9 cellular contexts compared by ENCODE assay signal in the genomic region with DNA sequence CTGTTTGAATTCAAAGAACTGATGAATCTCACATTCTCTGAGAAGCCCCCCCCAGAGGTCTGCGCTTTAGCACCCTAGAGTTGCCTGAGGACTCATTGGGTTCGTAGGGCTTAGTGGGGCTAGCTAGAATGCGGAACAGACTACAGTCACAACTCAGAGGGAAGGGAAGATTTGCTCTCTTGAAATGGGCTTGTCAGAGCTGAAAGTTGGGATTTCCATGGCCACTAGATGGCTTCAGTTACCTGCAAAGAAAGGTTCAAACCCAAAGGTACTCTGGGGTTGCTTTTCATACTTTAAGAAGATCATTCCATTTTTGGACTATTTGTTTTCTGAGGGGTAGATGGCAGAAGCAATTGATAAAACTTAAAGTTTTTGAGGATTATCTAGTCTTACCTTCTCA.
DNase-seq lines count a peak whose midpoint lies in the region; ATAC-seq, FAIRE-seq and TF ChIP-seq lines count a peak whose summit lies in the region.
"Had no signal": no experiment of that assay in that cellular context is flagged by ENCODE, and none has a peak within 500 bp of the region (broad histone marks: within the 10 kb centered on the region; RNA-seq: fewer than 3 reads in every experiment).

No MANE protein-coding gene starts in this region.

- intact Hi-C loops in activated CD8-positive, alpha-beta T cell treated with anti-CD3 and anti-CD28 coated beads for 36 hours (cut with micrococcal nuclease), result no loop called here
- intact Hi-C loops in CD4-positive, alpha-beta T cell (cut with DNase I, micrococcal nuclease), result no loop called here
- intact Hi-C loops in sigmoid colon (cut with DNase I), result no loop called here

- H3K9me3 Mint-ChIP-seq in activated CD8-positive, alpha-beta T cell treated with anti-CD3 and anti-CD28 coated beads for 36 hours, result no peaks in the 10 kb centered on the region
- H3K9me3 Mint-ChIP-seq in activated CD8-positive, alpha-beta T cell treated with anti-CD3 and anti-CD28 coated beads, Interleukin-2, amount 10 ng/mL, durations not matched to agents 7 days and 5 days (ENCODE audit: insufficient read depth), result no peaks in the 10 kb centered on the region
- H3K9me3 Mint-ChIP-seq in endodermal cell, result no peaks in the 10 kb centered on the region
- H3K9me3 Mint-ChIP-seq in CD4-positive, alpha-beta T cell, result no peaks in the 10 kb centered on the region

- TF ChIP-seq POLR2A in sigmoid colon (IDR thresholded peaks at IDR 0.05), result no peak

- CTCF ChIA-PET in activated CD8-positive, alpha-beta T cell treated with anti-CD3 and anti-CD28 coated beads for 36 hours (lab: Charles Lee), result interaction anchor here (1.2 to 1.9 kb wide), 3 partner anchors 10 to 561 kb away, joined by 3 to 6 read pairs (median 3); no protein-coding TSS in a partner anchor
- CTCF ChIA-PET in activated CD8-positive, alpha-beta T cell treated with anti-CD3 and anti-CD28 coated beads, Interleukin-2, amount 10 ng/mL, durations not matched to agents 7 days and 5 days (lab: Charles Lee), result interaction anchor here (1.2 kb wide), 1 partner anchor 210 kb away, joined by 3 read pairs; no protein-coding TSS in a partner anchor
- CTCF ChIA-PET in CD4-positive, alpha-beta T cell (lab: Charles Lee), result no interaction called here

- H3K27me3 ChIP-seq in endodermal cell (ENCODE audit: control insufficient read depth, insufficient read depth, low read length, poor library complexity, severe bottlenecking), result no peaks in the 10 kb centered on the region
- H3K27me3 ChIP-seq in small intestine (ENCODE audit: control insufficient read depth in 2 of 2, insufficient read depth in 2 of 2, low read length in 2 of 2), result no peaks in the 10 kb centered on the region
- H3K27me3 ChIP-seq in CD4-positive, alpha-beta T cell (ENCODE audit: control insufficient read depth, insufficient read depth, low read length), result no peaks in the 10 kb centered on the region
- no peaks in the 10 kb centered on the region for H3K27me3 ChIP-seq in sigmoid colon

- no peak overlapping the region for H3K4me3 Mint-ChIP-seq in activated CD8-positive, alpha-beta T cell treated with anti-CD3 and anti-CD28 coated beads for 36 hours
- no peak overlapping the region for H3K4me3 Mint-ChIP-seq in activated CD8-positive, alpha-beta T cell treated with anti-CD3 and anti-CD28 coated beads, Interleukin-2, amount 10 ng/mL, durations not matched to agents 7 days and 5 days
- H3K4me3 Mint-ChIP-seq in endodermal cell, result no peak overlapping the region
- no peak overlapping the region for H3K4me3 Mint-ChIP-seq in CD4-positive, alpha-beta T cell

- no peak for ATAC-seq in activated CD8-positive, alpha-beta T cell treated with anti-CD3 and anti-CD28 coated beads for 36 hours
- no peak for ATAC-seq in activated CD8-positive, alpha-beta T cell treated with anti-CD3 and anti-CD28 coated beads, Interleukin-2, amount 10 ng/mL, durations not matched to agents 7 days and 5 days
- ATAC-seq in CD4-positive, alpha-beta T cell (ENCODE audit: poor library complexity), result no peak

- H3K9ac ChIP-seq in endodermal cell (ENCODE audit: extremely low read depth, low read length, poor library complexity, severe bottlenecking), result no peak overlapping the region

- H3K9me3 ChIP-seq in endodermal cell (ENCODE audit: control insufficient read depth, low read length) (no peaks in the 10 kb centered on the region), small intestine (ENCODE audit: control insufficient read depth, low read depth) (no peaks in the 10 kb centered on the region), sigmoid colon (no peaks in the 10 kb centered on the region)
- no peaks in the 10 kb centered on the region for H3K9me3 ChIP-seq in CD4-positive, alpha-beta T cell (ENCODE audit: control insufficient read depth, low read length)

- H3K36me3 Mint-ChIP-seq in activated CD8-positive, alpha-beta T cell treated with anti-CD3 and anti-CD28 coated beads for 36 hours (ENCODE audit: low read depth), result no peaks in the 10 kb centered on the region
- H3K36me3 Mint-ChIP-seq in activated CD8-positive, alpha-beta T cell treated with anti-CD3 and anti-CD28 coated beads, Interleukin-2, amount 10 ng/mL, durations not matched to agents 7 days and 5 days (ENCODE audit: low read depth), result no peaks in the 10 kb centered on the region
- H3K36me3 Mint-ChIP-seq in endodermal cell (ENCODE audit: low read depth), result no peaks in the 10 kb centered on the region
- H3K36me3 Mint-ChIP-seq in CD4-positive, alpha-beta T cell (ENCODE audit: low read depth), result peaks cover 14% of the 10 kb centered on the region

- 55 to 60% methylated on average over 3 of the region's 3 CpGs for WGBS in endodermal cell (ENCODE audit: insufficient coverage in 1 of 2, insufficient read length in 1 of 2), 2 experiments
- 51 to 67% (median 59%) methylated on average over 3 of the region's 3 CpGs for WGBS in small intestine, 3 donors
- WGBS in sigmoid colon, 2 donors, result 85 to 92% methylated on average over 3 of the region's 3 CpGs

- H3K27ac ChIP-seq in endodermal cell (ENCODE audit: low read depth, low read length) (no peak overlapping the region), small intestine (ENCODE audit: low read depth in 1 of 2, low read length in 1 of 2) (no peak overlapping the region), sigmoid colon (no peak overlapping the region)
- no peak overlapping the region for H3K27ac ChIP-seq in CD4-positive, alpha-beta T cell (ENCODE audit: low read depth, low read length)

- no peak for TF ChIP-seq EP300 in sigmoid colon (IDR thresholded peaks at IDR 0.05)

- H3K4me1 ChIP-seq in endodermal cell (ENCODE audit: control insufficient read depth, insufficient read depth, low read length), result no peaks in the 10 kb centered on the region
- no peaks in the 10 kb centered on the region for H3K4me1 ChIP-seq in small intestine (ENCODE audit: control insufficient read depth in 2 of 2, insufficient read depth in 1 of 2, low read depth in 1 of 2, low read length in 1 of 2)
- no peaks in the 10 kb centered on the region for H3K4me1 ChIP-seq in sigmoid colon

- H3K27ac Mint-ChIP-seq in activated CD8-positive, alpha-beta T cell treated with anti-CD3 and anti-CD28 coated beads for 36 hours, result no peak overlapping the region
- H3K27ac Mint-ChIP-seq in activated CD8-positive, alpha-beta T cell treated with anti-CD3 and anti-CD28 coated beads, Interleukin-2, amount 10 ng/mL, durations not matched to agents 7 days and 5 days, result no peak overlapping the region
- H3K27ac Mint-ChIP-seq in endodermal cell, result no peak overlapping the region
- no peak overlapping the region for H3K27ac Mint-ChIP-seq in CD4-positive, alpha-beta T cell

- H3K4me1 Mint-ChIP-seq in activated CD8-positive, alpha-beta T cell treated with anti-CD3 and anti-CD28 coated beads for 36 hours (ENCODE audit: low read depth), result no peaks in the 10 kb centered on the region
- no peaks in the 10 kb centered on the region for H3K4me1 Mint-ChIP-seq in activated CD8-positive, alpha-beta T cell treated with anti-CD3 and anti-CD28 coated beads, Interleukin-2, amount 10 ng/mL, durations not matched to agents 7 days and 5 days (ENCODE audit: low read depth)
- H3K4me1 Mint-ChIP-seq in endodermal cell, result peaks cover 3% of the 10 kb centered on the region
- H3K4me1 Mint-ChIP-seq in CD4-positive, alpha-beta T cell (ENCODE audit: low read depth), result no peaks in the 10 kb centered on the region

- H3K36me3 ChIP-seq in endodermal cell (ENCODE audit: control insufficient read depth, insufficient read depth, low read length), result no peaks in the 10 kb centered on the region
- no peaks in the 10 kb centered on the region for H3K36me3 ChIP-seq in small intestine (ENCODE audit: control insufficient read depth in 2 of 2, insufficient read depth in 2 of 2, low read length in 2 of 2)
- H3K36me3 ChIP-seq in sigmoid colon, result no peaks in the 10 kb centered on the region

- DNase-seq in activated CD8-positive, alpha-beta T cell treated with anti-CD3 and anti-CD28 coated beads for 36 hours, result peak; percentile 2
- no peak for DNase-seq in activated CD8-positive, alpha-beta T cell treated with anti-CD3 and anti-CD28 coated beads, Interleukin-2, amount 10 ng/mL, durations not matched to agents 7 days and 5 days
- peak; percentile 48 for DNase-seq in NCI-H226
- DNase-seq in endodermal cell, result peak; percentile 72
- peak; percentile 23 for DNase-seq in small intestine
- no peak for DNase-seq in CD4-positive, alpha-beta T cell
- DNase-seq in activated CD4-positive, alpha-beta T cell treated with anti-CD3 and anti-CD28 coated beads, Interleukin-2, amount 50 U/mL, for 4 hours, result no peak
- no peak for DNase-seq in sigmoid colon
- DNase-seq: stimulated activated CD4-positive, alpha-beta T cell treated with anti-CD3 and anti-CD28 coated beads, Interleukin-1b, Interleukin-23, amount 100 ng/mL, for 48 hours had no signal

- no peak for TF ChIP-seq CTCF in activated CD8-positive, alpha-beta T cell treated with anti-CD3 and anti-CD28 coated beads for 36 hours (IDR thresholded peaks at IDR 0.05)
- TF ChIP-seq CTCF in endodermal cell (conservative IDR thresholded peaks at IDR 0.05) (peak; percentile 82), sigmoid colon (IDR thresholded peaks at IDR 0.05) (no peak)
- TF ChIP-seq CTCF in CD4-positive, alpha-beta T cell (IDR thresholded peaks at IDR 0.05), result no peak

- POLR2A ChIA-PET in activated CD8-positive, alpha-beta T cell treated with anti-CD3 and anti-CD28 coated beads for 36 hours (lab: Charles Lee), result no interaction called here
- POLR2A ChIA-PET in activated CD8-positive, alpha-beta T cell treated with anti-CD3 and anti-CD28 coated beads, Interleukin-2, amount 10 ng/mL, durations not matched to agents 7 days and 5 days (lab: Charles Lee), result no interaction called here
- POLR2A ChIA-PET in CD4-positive, alpha-beta T cell (lab: Charles Lee), result no interaction called here

- H3K27me3 Mint-ChIP-seq in activated CD8-positive, alpha-beta T cell treated with anti-CD3 and anti-CD28 coated beads for 36 hours, result no peaks in the 10 kb centered on the region
- no peaks in the 10 kb centered on the region for H3K27me3 Mint-ChIP-seq in activated CD8-positive, alpha-beta T cell treated with anti-CD3 and anti-CD28 coated beads, Interleukin-2, amount 10 ng/mL, durations not matched to agents 7 days and 5 days (ENCODE audit: low read depth)
- H3K27me3 Mint-ChIP-seq in endodermal cell (ENCODE audit: insufficient read depth), result no peaks in the 10 kb centered on the region
- H3K27me3 Mint-ChIP-seq in CD4-positive, alpha-beta T cell, result no peaks in the 10 kb centered on the region

- H3K4me3 ChIP-seq in endodermal cell (ENCODE audit: low read length) (no peak overlapping the region), small intestine (ENCODE audit: low read depth in 1 of 2, low read length in 2 of 2) (no peak overlapping the region), sigmoid colon (no peak overlapping the region)

- no peak for FAIRE-seq in small intestine (lab: Jason Lieb, UNC)

Comparison
In these comparisons a context has a peak if more than half of its experiments do, and no peak if none do; other contexts are left out.
1. DNase-seq: peak in activated CD8-positive, alpha-beta T cell treated with anti-CD3 and anti-CD28 coated beads for 36 hours (single experiment), NCI-H226 (single experiment), endodermal cell (single experiment) and small intestine (single experiment); none in activated CD8-positive, alpha-beta T cell treated with anti-CD3 and anti-CD28 coated beads, Interleukin-2, amount 10 ng/mL, durations not matched to agents 7 days and 5 days (single experiment), CD4-positive, alpha-beta T cell (0 of 10), activated CD4-positive, alpha-beta T cell treated with anti-CD3 and anti-CD28 coated beads, Interleukin-2, amount 50 U/mL, for 4 hours (0 of 2) and sigmoid colon (single experiment).